In the genomic region with DNA sequence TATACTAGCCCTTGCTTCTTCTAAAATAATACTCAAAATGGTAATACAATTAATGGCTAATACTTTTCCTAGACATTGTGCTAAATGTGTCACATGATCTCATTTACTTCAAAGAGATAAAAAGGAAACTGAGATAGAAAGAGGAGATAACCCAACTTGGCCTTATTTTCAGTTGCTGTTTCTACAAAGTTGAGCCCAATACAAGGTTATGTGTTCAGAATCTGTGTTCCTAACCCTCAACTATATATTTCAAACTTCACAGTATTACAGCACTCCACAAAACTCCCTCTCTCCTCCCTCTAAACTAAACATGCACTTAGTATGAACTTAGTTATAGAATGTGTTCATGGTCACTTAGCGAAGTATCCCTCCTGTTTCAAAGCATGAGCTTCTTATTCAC, we compare ENCODE assay signal across 6 cellular contexts.
"Had no signal": no experiment of that assay in that cellular context is flagged by ENCODE, and none has a peak within 500 bp of the region (broad histone marks: within the 10 kb centered on the region; RNA-seq: fewer than 3 reads in every experiment).

No MANE protein-coding gene starts in this region.

- H3K27ac ChIP-seq: HL-60 had no signal

- H3K4me1 Mint-ChIP-seq: GM23338, H9 had no signal

- DNase-seq: H9, HCEC 1CT, IMR-90, KBM-7 had no signal

- H3K4me3 ChIP-seq: GM23338 had no signal

- H3K27ac Mint-ChIP-seq: GM23338, H9 had no signal

- H3K9me3 Mint-ChIP-seq: GM23338, H9 had no signal

- H3K4me3 Mint-ChIP-seq: GM23338, H9 had no signal
